Comparison of ENCODE assay signal across 16 cellular contexts in genomic region chr20:62621251-62622110, GRCh38. TPM values are rescaled to one million over a fixed set of nuclear protein-coding genes. Genes with fewer than 3 reads are reported as not detected.
A peak's percentile ranks its signal among the peaks of the same experiment; 100 is the strongest.
DNase-seq lines count a peak whose midpoint lies in the region; ATAC-seq and TF ChIP-seq lines count a peak whose summit lies in the region.
"Had no signal": no experiment of that assay in that cellular context is flagged by ENCODE, and none has a peak within 500 bp of the region (broad histone marks: within the 10 kb centered on the region; RNA-seq: fewer than 3 reads in every experiment).

No MANE protein-coding gene starts in this region.

- no peaks in the 10 kb centered on the region for H3K27me3 Mint-ChIP-seq in T-helper 1 cell treated with Interleukin-12 subunit alpha and Interleukin-12 subunit beta and Interleukin-4 antibody, amounts not matched to agents 30 μg/mL and 1 μg/mL, for 36 hours (ENCODE audit: low read depth)
- H3K27me3 Mint-ChIP-seq in activated CD4-positive, alpha-beta memory T cell treated with anti-CD3 and anti-CD28 coated beads for 36 hours = no peaks in the 10 kb centered on the region
- no peaks in the 10 kb centered on the region for H3K27me3 Mint-ChIP-seq in stimulated activated naive B cell treated with anti-CD40 and anti-IgM and Interleukin-4, amounts not matched to agents 10 μg/mL and 1 μg/mL and 100 μg/mL, for 72 hours

- no peak overlapping the region for H3K4me3 ChIP-seq in left ventricle myocardium inferior
- H3K4me3 ChIP-seq: colonic mucosa, thoracic aorta had no signal

- H3K27ac ChIP-seq in left ventricle myocardium inferior (replicated peaks) = peak overlapping the region; percentile 91
- H3K27ac ChIP-seq: 22Rv1, thoracic aorta had no signal

- no peaks in the 10 kb centered on the region for H3K36me3 ChIP-seq in left ventricle myocardium inferior
- H3K36me3 ChIP-seq: colonic mucosa, thoracic aorta had no signal

- DNase-seq in T-helper 1 cell = no peak
- no peak for DNase-seq in activated CD4-positive, alpha-beta memory T cell treated with anti-CD3 and anti-CD28 coated beads for 36 hours
- DNase-seq in left ventricle myocardium inferior = no peak
- DNase-seq in stimulated activated naive B cell treated with anti-CD40 and anti-IgM and Interleukin-4, amounts not matched to agents 10 μg/mL and 1 μg/mL and 100 μg/mL, for 72 hours = no peak
- no peak for DNase-seq in DMS 273 treated with DMSO at 0.1 percent for 48 hours (lab: John Stamatoyannopoulos, UW)
- DNase-seq in 8988T = no peak
- DNase-seq: colonic mucosa; immature natural killer cell; KG1; NCI-H2029; NK-92 treated with Interleukin-12 subunit alpha and Interleukin-12 subunit beta, amount 100 ng/mL, for 24 hours; retina had no signal

- intact Hi-C loops in activated CD4-positive, alpha-beta memory T cell treated with anti-CD3 and anti-CD28 coated beads for 36 hours (cut with micrococcal nuclease) = loop anchor here (2.0 kb wide), 2 partner anchors 21 to 173 kb away; partner anchors contain the start of gene SLCO4A1
- intact Hi-C loops in left ventricle myocardium inferior (cut with micrococcal nuclease) = no loop called here

- H3K4me1 ChIP-seq in left ventricle myocardium inferior = peaks cover 77% of the 10 kb centered on the region

- H3K9me3 Mint-ChIP-seq in T-helper 1 cell treated with Interleukin-12 subunit alpha and Interleukin-12 subunit beta and Interleukin-4 antibody, amounts not matched to agents 30 μg/mL and 1 μg/mL, for 36 hours = no peaks in the 10 kb centered on the region
- no peaks in the 10 kb centered on the region for H3K9me3 Mint-ChIP-seq in activated CD4-positive, alpha-beta memory T cell treated with anti-CD3 and anti-CD28 coated beads for 36 hours
- no peaks in the 10 kb centered on the region for H3K9me3 Mint-ChIP-seq in stimulated activated naive B cell treated with anti-CD40 and anti-IgM and Interleukin-4, amounts not matched to agents 10 μg/mL and 1 μg/mL and 100 μg/mL, for 72 hours
- H3K9me3 Mint-ChIP-seq: immature natural killer cell had no signal

- POLR2A ChIA-PET in activated CD4-positive, alpha-beta memory T cell treated with anti-CD3 and anti-CD28 coated beads for 36 hours (lab: Charles Lee) = interaction anchor here (2.6 kb wide), 1 partner anchor 21 kb away, joined by 14 read pairs; the partner anchor contains the start of gene SLCO4A1

- ATAC-seq in stimulated activated naive B cell treated with anti-CD40 and anti-IgM and Interleukin-4, amounts not matched to agents 10 μg/mL and 1 μg/mL and 100 μg/mL, for 72 hours (replicated peaks) = no peak
- no peak for ATAC-seq in HG03354 (IDR thresholded peaks at IDR 0.05; ENCODE audit: poor library complexity, severe bottlenecking, unreplicated experiment)

- peak overlapping the region; percentile 82 for H3K27ac Mint-ChIP-seq in T-helper 1 cell treated with Interleukin-12 subunit alpha and Interleukin-12 subunit beta and Interleukin-4 antibody, amounts not matched to agents 30 μg/mL and 1 μg/mL, for 36 hours
- peak overlapping the region; percentile 58 for H3K27ac Mint-ChIP-seq in activated CD4-positive, alpha-beta memory T cell treated with anti-CD3 and anti-CD28 coated beads for 36 hours
- H3K27ac Mint-ChIP-seq in stimulated activated naive B cell treated with anti-CD40 and anti-IgM and Interleukin-4, amounts not matched to agents 10 μg/mL and 1 μg/mL and 100 μg/mL, for 72 hours = peak overlapping the region; percentile 98

- no peaks in the 10 kb centered on the region for H3K27me3 ChIP-seq in left ventricle myocardium inferior (ENCODE audit: low read depth)
- H3K27me3 ChIP-seq: colonic mucosa had no signal

- no peaks in the 10 kb centered on the region for H3K9me3 ChIP-seq in left ventricle myocardium inferior (replicated peaks)
- H3K9me3 ChIP-seq: colonic mucosa, thoracic aorta had no signal

- CTCF ChIA-PET in activated CD4-positive, alpha-beta memory T cell treated with anti-CD3 and anti-CD28 coated beads for 36 hours (lab: Charles Lee) = interaction anchor here (1.6 to 2.0 kb wide), 2 partner anchors 122 to 170 kb away, joined by 4 to 6 read pairs; no protein-coding TSS in a partner anchor

- no peaks in the 10 kb centered on the region for H3K36me3 Mint-ChIP-seq in T-helper 1 cell treated with Interleukin-12 subunit alpha and Interleukin-12 subunit beta and Interleukin-4 antibody, amounts not matched to agents 30 μg/mL and 1 μg/mL, for 36 hours (ENCODE audit: low read depth)
- H3K36me3 Mint-ChIP-seq in activated CD4-positive, alpha-beta memory T cell treated with anti-CD3 and anti-CD28 coated beads for 36 hours = no peaks in the 10 kb centered on the region
- H3K36me3 Mint-ChIP-seq in stimulated activated naive B cell treated with anti-CD40 and anti-IgM and Interleukin-4, amounts not matched to agents 10 μg/mL and 1 μg/mL and 100 μg/mL, for 72 hours = no peaks in the 10 kb centered on the region
- H3K36me3 Mint-ChIP-seq: immature natural killer cell had no signal

- TF ChIP-seq CTCF in left ventricle myocardium inferior (IDR thresholded peaks at IDR 0.05; ENCODE audit: borderline replicate concordance) = no peak

- peaks cover 41% of the 10 kb centered on the region for H3K4me1 Mint-ChIP-seq in T-helper 1 cell treated with Interleukin-12 subunit alpha and Interleukin-12 subunit beta and Interleukin-4 antibody, amounts not matched to agents 30 μg/mL and 1 μg/mL, for 36 hours (ENCODE audit: low read depth)
- peaks cover 42% of the 10 kb centered on the region for H3K4me1 Mint-ChIP-seq in activated CD4-positive, alpha-beta memory T cell treated with anti-CD3 and anti-CD28 coated beads for 36 hours (ENCODE audit: low read depth)
- H3K4me1 Mint-ChIP-seq in stimulated activated naive B cell treated with anti-CD40 and anti-IgM and Interleukin-4, amounts not matched to agents 10 μg/mL and 1 μg/mL and 100 μg/mL, for 72 hours = peaks cover 29 to 64% of the 10 kb centered on the region in 2 donors

- no peak overlapping the region for H3K4me3 Mint-ChIP-seq in T-helper 1 cell treated with Interleukin-12 subunit alpha and Interleukin-12 subunit beta and Interleukin-4 antibody, amounts not matched to agents 30 μg/mL and 1 μg/mL, for 36 hours
- no peak overlapping the region for H3K4me3 Mint-ChIP-seq in activated CD4-positive, alpha-beta memory T cell treated with anti-CD3 and anti-CD28 coated beads for 36 hours
- H3K4me3 Mint-ChIP-seq in stimulated activated naive B cell treated with anti-CD40 and anti-IgM and Interleukin-4, amounts not matched to agents 10 μg/mL and 1 μg/mL and 100 μg/mL, for 72 hours = peak overlapping the region; percentile 23 to 25

RNA-seq across cellular contexts. Expression of gene SLCO4A1, which starts 20.8 kb away (rescaled TPM):
- 10 to 100 TPM; 29.6 to 30.7 TPM for total RNA-seq in activated CD4-positive, alpha-beta memory T cell treated with anti-CD3 and anti-CD28 coated beads for 36 hours
- total RNA-seq in left ventricle myocardium inferior = 12.7 TPM

Comparison
In these comparisons a context has a peak if more than half of its experiments do, and no peak if none do; other contexts are left out.
1. H3K4me3 Mint-ChIP-seq: peak in stimulated activated naive B cell treated with anti-CD40 and anti-IgM and Interleukin-4, amounts not matched to agents 10 μg/mL and 1 μg/mL and 100 μg/mL, for 72 hours (2 of 2); none in T-helper 1 cell treated with Interleukin-12 subunit alpha and Interleukin-12 subunit beta and Interleukin-4 antibody, amounts not matched to agents 30 μg/mL and 1 μg/mL, for 36 hours (single experiment) and activated CD4-positive, alpha-beta memory T cell treated with anti-CD3 and anti-CD28 coated beads for 36 hours (single experiment).
2. Peak in every context shown above with its lines, with median percentiles within 50 percentile points of each other: H3K27ac Mint-ChIP-seq.